ENCODE assay signal across 16 cellular contexts in genomic region chr6:167125405-167125804, GRCh38. TPM values are rescaled to one million over a fixed set of nuclear protein-coding genes. Genes with fewer than 3 reads are reported as not detected.
"Had no signal": no experiment of that assay in that cellular context is flagged by ENCODE, and none has a peak within 500 bp of the region (broad histone marks: within the 10 kb centered on the region; RNA-seq: fewer than 3 reads in every experiment).

No MANE protein-coding gene starts in this region.

- H3K36me3 Mint-ChIP-seq: activated naive CD4-positive, alpha-beta T cell treated with anti-CD3 and anti-CD28 coated beads, Interleukin-2, amount 50 U/mL, for 72 hours; natural killer cell had no signal

- H3K36me3 ChIP-seq: cardiac muscle cell had no signal

- FAIRE-seq: keratinocyte had no signal

- DNase-seq: activated CD4-positive, CD25-positive, alpha-beta regulatory T cell treated with anti-CD3 and anti-CD28 coated beads, Interleukin-2, amount 50 U/mL, for 72 hours; activated gamma-delta T cell; activated T-cell treated with anti-CD3 and anti-CD28 coated beads, Interleukin-2, amount 50 U/mL, for 24 hours; hippocampal formation; natural killer cell; SW 1271; trophoblast cell had no signal

- H3K4me3 Mint-ChIP-seq: activated T-cell treated with anti-CD3 and anti-CD28 coated beads, Interleukin-2, amount 50 U/mL, for 24 hours; natural killer cell; stimulated activated effector memory CD8-positive, alpha-beta T cell treated with anti-CD3 and anti-CD28 coated beads, Interleukin-12 subunit alpha, Interleukin-12 subunit beta, amount 100 ng/mL, for 72 hours had no signal

- H3K27ac ChIP-seq: cardiac muscle cell had no signal

- ATAC-seq: activated naive CD4-positive, alpha-beta T cell treated with anti-CD3 and anti-CD28 coated beads, Interleukin-2, amount 50 U/mL, for 72 hours; esophagus mucosa; left lobe of liver; stimulated activated effector memory CD8-positive, alpha-beta T cell treated with anti-CD3 and anti-CD28 coated beads, Interleukin-12 subunit alpha, Interleukin-12 subunit beta, amount 100 ng/mL, for 72 hours had no signal

- H3K9me3 Mint-ChIP-seq: activated naive CD4-positive, alpha-beta T cell treated with anti-CD3 and anti-CD28 coated beads, Interleukin-2, amount 50 U/mL, for 72 hours; activated T-cell treated with anti-CD3 and anti-CD28 coated beads, Interleukin-2, amount 50 U/mL, for 24 hours; natural killer cell; stimulated activated effector memory CD8-positive, alpha-beta T cell treated with anti-CD3 and anti-CD28 coated beads, Interleukin-12 subunit alpha, Interleukin-12 subunit beta, amount 100 ng/mL, for 72 hours had no signal

- H3K27me3 Mint-ChIP-seq: activated T-cell treated with anti-CD3 and anti-CD28 coated beads, Interleukin-2, amount 50 U/mL, for 24 hours had no signal

- H3K27ac Mint-ChIP-seq: activated naive CD4-positive, alpha-beta T cell treated with anti-CD3 and anti-CD28 coated beads, Interleukin-2, amount 50 U/mL, for 72 hours; activated T-cell treated with anti-CD3 and anti-CD28 coated beads, Interleukin-2, amount 50 U/mL, for 24 hours; natural killer cell had no signal

- H3K4me3 ChIP-seq: cardiac muscle cell had no signal

RNA-seq across cellular contexts. Expression of gene CCR6, which starts 2.5 kb away (rescaled TPM):
- total RNA-seq: activated naive CD4-positive, alpha-beta T cell treated with anti-CD3 and anti-CD28 coated beads, Interleukin-2, amount 50 U/mL, for 72 hours; cardiac muscle cell; esophagus mucosa; glomerular endothelial cell; left lobe of liver; lung microvascular endothelial cell; renal cortical epithelial cell had no signal
- polyA plus RNA-seq: cardiac muscle cell, keratinocyte had no signal

RNA-seq across cellular contexts. Expression of gene GPR31, which starts 32.4 kb away (rescaled TPM):
- total RNA-seq: activated naive CD4-positive, alpha-beta T cell treated with anti-CD3 and anti-CD28 coated beads, Interleukin-2, amount 50 U/mL, for 72 hours; cardiac muscle cell; esophagus mucosa; glomerular endothelial cell; left lobe of liver; lung microvascular endothelial cell; renal cortical epithelial cell had no signal
- polyA plus RNA-seq: cardiac muscle cell, keratinocyte had no signal
